8 cellular contexts compared by ENCODE assay signal in the genomic region with DNA sequence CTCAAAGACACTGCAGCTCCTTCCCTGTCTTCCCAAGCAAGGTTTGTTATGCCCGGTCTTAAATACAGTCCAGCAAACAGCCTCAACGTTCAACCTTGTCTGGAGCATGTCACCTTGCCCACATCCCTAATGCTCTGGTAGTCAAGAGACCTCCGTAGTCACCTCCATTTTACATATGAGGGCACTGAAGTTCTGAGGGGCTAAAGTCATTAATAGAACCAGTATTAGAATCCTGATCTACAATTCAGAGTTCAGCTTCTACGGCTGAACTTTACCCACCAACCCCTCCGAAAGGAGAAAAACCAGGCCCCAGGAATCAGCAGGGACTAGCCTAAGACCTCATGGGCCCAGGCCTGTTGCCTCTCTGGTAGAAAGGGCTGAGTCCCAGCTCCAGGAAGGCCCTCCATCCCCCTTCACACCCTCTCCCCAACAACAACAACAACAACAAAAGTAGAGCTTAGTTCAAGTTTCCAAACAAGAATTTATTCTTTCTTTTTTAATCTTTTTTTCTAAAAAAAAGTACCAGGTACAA.
DNase-seq lines count a peak whose midpoint lies in the region; ATAC-seq lines count a peak whose summit lies in the region.

No MANE protein-coding gene starts in this region.

- peak overlapping the region; percentile 95 for H3K9ac ChIP-seq in adipocyte (ENCODE audit: low read length)
- H3K9ac ChIP-seq in iPS-20b (ENCODE audit: low read depth, low read length), result peak overlapping the region; percentile 95; the same call in 1 of the 2 replicates
- peak overlapping the region; percentile 92 to 98 for H3K9ac ChIP-seq in stomach smooth muscle (ENCODE audit: low read length in 2 of 2)

- H3K36me3 ChIP-seq in adipocyte (ENCODE audit: control insufficient read depth, insufficient read depth, low read length, severe bottlenecking), result peaks cover 77% of the 10 kb centered on the region
- peaks cover 41% of the 10 kb centered on the region for H3K36me3 ChIP-seq in iPS-20b (ENCODE audit: insufficient read depth, low read depth, low read length)
- H3K36me3 ChIP-seq in stomach smooth muscle (ENCODE audit: control insufficient read depth in 2 of 2, insufficient read depth in 2 of 2, low read length in 2 of 2), result peaks cover 27 to 57% of the 10 kb centered on the region in 2 donors

- H3K4me1 ChIP-seq in adipocyte (ENCODE audit: control insufficient read depth, insufficient read depth, low read length) (peaks cover 33% of the 10 kb centered on the region), iPS-20b (ENCODE audit: insufficient read depth, low read length) (peaks cover 9% of the 10 kb centered on the region; the same call in 1 of the 2 replicates), stomach smooth muscle (ENCODE audit: control insufficient read depth, insufficient read depth, low read length) (peaks cover 25% of the 10 kb centered on the region)

- ATAC-seq in HG02759 (IDR thresholded peaks at IDR 0.05; ENCODE audit: unreplicated experiment) (no peak), GM21447 (IDR thresholded peaks at IDR 0.05; ENCODE audit: unreplicated experiment) (no peak)

- H3K27ac ChIP-seq in iPS-20b (ENCODE audit: low read length) (peak overlapping the region; percentile 44), stomach smooth muscle (ENCODE audit: low read length) (peak overlapping the region; percentile 94)

- H3K9me3 ChIP-seq in adipocyte (ENCODE audit: control insufficient read depth, low read length) (no peaks in the 10 kb centered on the region), iPS-20b (ENCODE audit: insufficient read depth, low read depth, low read length) (no peaks in the 10 kb centered on the region), stomach smooth muscle (ENCODE audit: control insufficient read depth in 2 of 2, low read length in 2 of 2) (no peaks in the 10 kb centered on the region)

- H3K4me3 ChIP-seq in adipocyte (ENCODE audit: low read length), result peak overlapping the region; percentile 95
- H3K4me3 ChIP-seq in iPS-20b (ENCODE audit: low read length), result peak overlapping the region; percentile 85
- H3K4me3 ChIP-seq in stomach smooth muscle (ENCODE audit: low read length in 2 of 2), result peak overlapping the region; percentile 83 to 96

- peak; percentile 41 for DNase-seq in NCI-H2227 treated with DMSO at 0.1 percent for 48 hours (lab: John Stamatoyannopoulos, UW)
- no peak for DNase-seq in NCI-H2227 (lab: John Stamatoyannopoulos, UW; ENCODE audit: unreplicated experiment)
- no peak for DNase-seq in adipocyte (ENCODE audit: low read depth)
- no peak for DNase-seq in stimulated activated naive CD4-positive, alpha-beta T cell (lab: John Stamatoyannopoulos, UW)

- no peaks in the 10 kb centered on the region for H3K27me3 ChIP-seq in adipocyte (replicated peaks; ENCODE audit: control insufficient read depth, insufficient read depth, low read length)
- no peaks in the 10 kb centered on the region for H3K27me3 ChIP-seq in iPS-20b (ENCODE audit: insufficient read depth, low read length)
- no peaks in the 10 kb centered on the region for H3K27me3 ChIP-seq in stomach smooth muscle (ENCODE audit: control insufficient read depth in 1 of 2, insufficient read depth in 2 of 2, low read length in 2 of 2)
